ENCODE assay signal across 14 cellular contexts in the genomic region with DNA sequence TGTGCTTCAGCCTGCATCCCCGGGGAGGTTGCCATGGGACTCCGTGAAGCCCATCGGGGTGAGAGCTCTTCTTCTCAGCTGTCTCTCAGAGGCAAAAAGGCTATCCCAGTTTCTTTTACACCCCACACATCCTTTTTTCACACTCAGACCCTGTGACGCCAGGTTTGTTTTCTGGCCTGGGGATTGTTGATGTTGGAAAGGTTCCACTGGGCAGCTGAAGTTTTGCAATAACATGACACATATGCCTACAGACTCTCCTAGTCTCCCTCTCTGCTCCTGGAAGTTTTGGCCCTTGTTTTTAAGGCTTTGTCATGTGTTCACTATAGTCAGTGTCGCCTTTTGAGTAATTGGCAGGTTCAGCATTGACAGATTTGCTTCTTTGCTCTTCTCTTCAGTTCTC.
DNase-seq lines count a peak whose midpoint lies in the region; ATAC-seq and TF ChIP-seq lines count a peak whose summit lies in the region.
"Had no signal": no experiment of that assay in that cellular context is flagged by ENCODE, and none has a peak within 500 bp of the region (broad histone marks: within the 10 kb centered on the region; RNA-seq: fewer than 3 reads in every experiment).

No MANE protein-coding gene starts in this region.

- POLR2A ChIA-PET in RWPE1 (lab: Yijun Ruan, JAX; ENCODE audit: low non-redundant PET): no interaction called here

- no peaks in the 10 kb centered on the region for H3K4me1 ChIP-seq in fibroblast of lung (ENCODE audit: control insufficient read depth, extremely low read depth, insufficient read depth, low read length)
- peaks cover 3% of the 10 kb centered on the region for H3K4me1 ChIP-seq in psoas muscle

- no peak overlapping the region for H3K9ac ChIP-seq in fibroblast of lung (ENCODE audit: insufficient read depth, low read length)

- H3K9me3 ChIP-seq in fibroblast of lung (ENCODE audit: control insufficient read depth, insufficient read depth, low read depth, low read length) (no peaks in the 10 kb centered on the region), psoas muscle (no peaks in the 10 kb centered on the region)
- H3K9me3 ChIP-seq: Caco-2 had no signal

- intact Hi-C loops in psoas muscle (cut with DNase I): no loop called here

- no peak for TF ChIP-seq CTCF in RWPE1 (conservative IDR thresholded peaks at IDR 0.05; ENCODE audit: low read depth)
- no peak for TF ChIP-seq CTCF in fibroblast of lung (conservative IDR thresholded peaks at IDR 0.05 in 1 of 2, IDR thresholded peaks at IDR 0.05 in 1 of 2; ENCODE audit: low read depth in 1 of 2, low read length in 2 of 2)
- TF ChIP-seq CTCF in psoas muscle (IDR thresholded peaks at IDR 0.05): no peak

- H2AFZ ChIP-seq in fibroblast of lung (ENCODE audit: low read length): no peak overlapping the region

- H3K27me3 ChIP-seq in fibroblast of lung (ENCODE audit: control insufficient read depth, insufficient read depth, low read length) (no peaks in the 10 kb centered on the region), psoas muscle (ENCODE audit: insufficient read depth in 3 of 3, low read length in 2 of 3) (no peaks in the 10 kb centered on the region)

- CTCF ChIA-PET in RWPE1 (lab: Yijun Ruan, JAX): no interaction called here

- peak; percentile 19 to 62 (median 50) for ATAC-seq in psoas muscle
- ATAC-seq: activated CD4-positive, alpha-beta T cell treated with anti-CD3 and anti-CD28 coated beads for 36 hours; stimulated activated memory B cell treated with anti-CD40 and anti-IgM and Interleukin-4, amounts not matched to agents 10 μg/mL and 1 μg/mL and 100 μg/mL, for 72 hours had no signal

- no peaks in the 10 kb centered on the region for H4K20me1 ChIP-seq in fibroblast of lung (ENCODE audit: control insufficient read depth, extremely low read depth, insufficient read depth, low read length)

- no peaks in the 10 kb centered on the region for H3K36me3 ChIP-seq in fibroblast of lung (ENCODE audit: control insufficient read depth, insufficient read depth, low read length)
- no peaks in the 10 kb centered on the region for H3K36me3 ChIP-seq in psoas muscle (ENCODE audit: insufficient read depth in 1 of 2, low read depth in 1 of 2)

- no peaks in the 10 kb centered on the region for H3K79me2 ChIP-seq in fibroblast of lung (ENCODE audit: control insufficient read depth, insufficient read depth, low read length)

- H3K27ac ChIP-seq in RWPE1 (peak overlapping the region; percentile 69), fibroblast of lung (ENCODE audit: insufficient read depth, low read length) (no peak overlapping the region), psoas muscle (no peak overlapping the region)

- no peak overlapping the region for H3K4me3 ChIP-seq in fibroblast of lung (replicated peaks in 1 of 4; ENCODE audit: control extremely low read depth in 1 of 4, insufficient read depth in 1 of 4, low read depth in 3 of 4, low read length in 4 of 4)
- no peak overlapping the region for H3K4me3 ChIP-seq in psoas muscle

- no peak overlapping the region for H3K4me2 ChIP-seq in fibroblast of lung (ENCODE audit: extremely low read depth, insufficient read depth, low read length)

- peak; percentile 91 for DNase-seq in HCEC 1CT
- DNase-seq in RWPE1 (ENCODE audit: low spot score): peak; percentile 92
- peak; percentile 75 to 93 for DNase-seq in fibroblast of lung (ENCODE audit: low read depth in 2 of 2)
- DNase-seq in psoas muscle: no peak
- DNase-seq in GM19238 (ENCODE audit: insufficient read length, low spot score): no peak
- no peak for DNase-seq in superior temporal gyrus (ENCODE audit: extremely low spot score)
- DNase-seq in NCI-H748 (lab: John Stamatoyannopoulos, UW; ENCODE audit: unreplicated experiment): no peak
- no peak for DNase-seq in NCI-H1417 treated with DMSO at 0.1 percent for 48 hours (lab: John Stamatoyannopoulos, UW)
- DNase-seq: activated CD4-positive, alpha-beta T cell treated with anti-CD3 and anti-CD28 coated beads for 36 hours; activated effector memory CD4-positive, alpha-beta T cell treated with anti-CD3 and anti-CD28 coated beads, Interleukin-2, amount 50 U/mL, for 16 hours; Caco-2; naive B cell; stimulated activated CD4-positive, alpha-beta T cell treated with anti-CD3 and anti-CD28 coated beads, Interleukin-15, amount 100 ng/mL, for 24 hours had no signal

- WGBS in psoas muscle, 3 donors: 60 to 69% (median 60%) methylated on average over 5 of the region's 5 CpGs

Comparison
In these comparisons a context has a peak if more than half of its experiments do, and no peak if none do; other contexts are left out.
1. DNase-seq: peak in HCEC 1CT (single experiment), RWPE1 (single experiment) and fibroblast of lung (2 of 2); none in psoas muscle (0 of 2), GM19238 (single experiment), superior temporal gyrus (single experiment), NCI-H748 (single experiment) and NCI-H1417 treated with DMSO at 0.1 percent for 48 hours (single experiment).